Comparison of ENCODE assay signal across 17 cellular contexts in the genomic region with DNA sequence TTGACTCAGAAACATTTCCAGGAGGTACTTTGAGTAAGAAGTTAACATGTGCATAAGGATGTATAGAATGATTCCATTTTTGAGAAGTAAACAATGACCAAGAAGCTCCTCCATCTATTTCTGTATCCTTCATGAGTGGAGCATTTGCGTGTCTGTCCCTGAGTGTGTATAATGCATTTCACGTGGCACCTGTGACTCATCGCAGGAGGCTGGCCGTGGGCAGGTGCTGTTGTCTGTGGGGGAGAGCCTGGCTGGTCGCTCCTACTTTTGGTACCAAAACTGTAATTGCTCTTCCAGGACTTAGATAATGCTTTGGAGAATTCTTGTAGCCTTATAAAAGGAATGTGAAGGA. TPM values are rescaled to one million over a fixed set of nuclear protein-coding genes. Genes with fewer than 3 reads are reported as not detected.
DNase-seq lines count a peak whose midpoint lies in the region; ATAC-seq, FAIRE-seq and TF ChIP-seq lines count a peak whose summit lies in the region.
"Had no signal": no experiment of that assay in that cellular context is flagged by ENCODE, and none has a peak within 500 bp of the region (broad histone marks: within the 10 kb centered on the region; RNA-seq: fewer than 3 reads in every experiment).

No MANE protein-coding gene starts in this region.

- H3K27me3 ChIP-seq in Karpas-422 (ENCODE audit: low read length) (no peaks in the 10 kb centered on the region), K562 (ENCODE audit: control insufficient read depth in 2 of 2, insufficient read depth in 2 of 2, low read length in 2 of 2) (peaks cover 60 to 80% of the 10 kb centered on the region in 2 experiments), stomach (no peaks in the 10 kb centered on the region), HAP-1 (ENCODE audit: low read depth) (no peaks in the 10 kb centered on the region)
- H3K27me3 ChIP-seq: heart left ventricle had no signal

- 4% methylated on average over 5 of the region's 5 CpGs for WGBS in K562 (ENCODE audit: insufficient coverage, low coverage, missing lambda C conversion rate)
- 79 to 90% (median 86%) methylated on average over 5 of the region's 5 CpGs for WGBS in stomach, 5 donors

- peaks cover 27% of the 10 kb centered on the region for H3K36me3 ChIP-seq in Karpas-422 (ENCODE audit: insufficient read depth, low read length)
- H3K36me3 ChIP-seq in K562 (ENCODE audit: control insufficient read depth, insufficient read depth, low read length) = no peaks in the 10 kb centered on the region
- H3K36me3 ChIP-seq in stomach = peaks cover 6 to 32% (median 20%) of the 10 kb centered on the region in 4 donors
- no peaks in the 10 kb centered on the region for H3K36me3 ChIP-seq in HAP-1 (replicated peaks)

- TF ChIP-seq CTCF in K562 (IDR thresholded peaks at IDR 0.05 in 2 of 3, conservative IDR thresholded peaks at IDR 0.05 in 1 of 3; ENCODE audit: insufficient read depth in 2 of 3, low read depth in 1 of 3, low read length in 3 of 3) = no peak
- TF ChIP-seq CTCF in stomach (IDR thresholded peaks at IDR 0.05) = no peak

- TF ChIP-seq EP300 in K562 (IDR thresholded peaks at IDR 0.05; ENCODE audit: low read length) (no peak), stomach (IDR thresholded peaks at IDR 0.05) (no peak)

- peak overlapping the region; percentile 70 for H3K27ac Mint-ChIP-seq in activated naive CD8-positive, alpha-beta T cell
- no peak overlapping the region for H3K27ac Mint-ChIP-seq in activated naive CD8-positive, alpha-beta T cell treated with anti-CD3 and anti-CD28 coated beads, Interleukin-2, amount 50 U/mL, for 24 hours
- H3K27ac Mint-ChIP-seq in stimulated activated memory B cell treated with anti-CD40 and anti-IgM and Interleukin-4, amounts not matched to agents 10 μg/mL and 1 μg/mL and 100 μg/mL, for 72 hours = peak overlapping the region; percentile 9

- peaks cover 9% of the 10 kb centered on the region for H3K36me3 Mint-ChIP-seq in activated naive CD8-positive, alpha-beta T cell
- H3K36me3 Mint-ChIP-seq in activated naive CD8-positive, alpha-beta T cell treated with anti-CD3 and anti-CD28 coated beads, Interleukin-2, amount 50 U/mL, for 24 hours (ENCODE audit: low read depth) = peaks cover 22% of the 10 kb centered on the region
- H3K36me3 Mint-ChIP-seq in stimulated activated memory B cell treated with anti-CD40 and anti-IgM and Interleukin-4, amounts not matched to agents 10 μg/mL and 1 μg/mL and 100 μg/mL, for 72 hours = peaks cover 36% of the 10 kb centered on the region

- no TSS peak for BruUV-seq in K562 (replicated peaks; lab: Mats Ljungman, UMichigan)

- TF ChIP-seq RAD21 in K562 (CRISPR knock-in tag; conservative IDR thresholded peaks at IDR 0.05 in 1 of 2, IDR thresholded peaks at IDR 0.05 in 1 of 2) = no peak

- in situ Hi-C loops in K562 (cut with MboI) (no loop called here), HAP-1 (cut with MboI; ENCODE audit: low sequenced_read_pairs) (no loop called here)

- peaks cover 54% of the 10 kb centered on the region for H3K79me2 ChIP-seq in Karpas-422 (ENCODE audit: low read length)
- H3K79me2 ChIP-seq in K562 (ENCODE audit: control insufficient read depth, insufficient read depth, low read length) = no peaks in the 10 kb centered on the region

- TF ChIP-seq POLR2A in K562 (conservative IDR thresholded peaks at IDR 0.05) (no peak), stomach (IDR thresholded peaks at IDR 0.05) (no peak)

- CTCF ChIA-PET in K562 (lab: Yijun Ruan, JAX; ENCODE audit: low intra/inter-chr PET ratio) = no interaction called here

- H3K4me1 Mint-ChIP-seq in activated naive CD8-positive, alpha-beta T cell (ENCODE audit: low read depth) = peaks cover 53% of the 10 kb centered on the region
- H3K4me1 Mint-ChIP-seq in activated naive CD8-positive, alpha-beta T cell treated with anti-CD3 and anti-CD28 coated beads, Interleukin-2, amount 50 U/mL, for 24 hours = peaks cover 67% of the 10 kb centered on the region
- H3K4me1 Mint-ChIP-seq in stimulated activated memory B cell treated with anti-CD40 and anti-IgM and Interleukin-4, amounts not matched to agents 10 μg/mL and 1 μg/mL and 100 μg/mL, for 72 hours = peaks cover 81% of the 10 kb centered on the region

- H3K9me1 ChIP-seq in K562 (ENCODE audit: control insufficient read depth, insufficient read depth, low read length) = no peaks in the 10 kb centered on the region

- no peak for FAIRE-seq in K562 (lab: Jason Lieb, UNC)
- FAIRE-seq: HepG2 had no signal

- H4K20me1 ChIP-seq in Karpas-422 (ENCODE audit: insufficient read depth, low read depth, low read length) (no peaks in the 10 kb centered on the region; the same call in 1 of the 2 replicates), K562 (replicated peaks; ENCODE audit: control insufficient read depth, insufficient read depth, low read length) (peaks cover 11% of the 10 kb centered on the region)

- H3K27ac ChIP-seq in Karpas-422 (ENCODE audit: low read length) = peak overlapping the region; percentile 96
- no peak overlapping the region for H3K27ac ChIP-seq in K562 (ENCODE audit: extremely low read depth, low read depth, low read length)
- H3K27ac ChIP-seq in stomach = no peak overlapping the region
- H3K27ac ChIP-seq: heart left ventricle had no signal

- intact Hi-C loops in K562 (cut with micrococcal nuclease) = loop anchor here (10.0 kb wide), 2 partner anchors 165 to 375 kb away; a partner anchor contains a TSS
- intact Hi-C loops in stomach (cut with DNase I; ENCODE audit: low total_unique reads) = no loop called here

- H3K4me2 ChIP-seq in Karpas-422 (ENCODE audit: low read depth, low read length, poor library complexity, severe bottlenecking) (peak overlapping the region; percentile 74), K562 (ENCODE audit: insufficient read depth, low read length) (no peak overlapping the region)

- H3K4me1 ChIP-seq in Karpas-422 (ENCODE audit: low read length) (peaks cover 98% of the 10 kb centered on the region), K562 (replicated peaks in 1 of 2; ENCODE audit: control insufficient read depth in 2 of 2, insufficient read depth in 2 of 2, low read length in 2 of 2) (peaks cover 0 to 8% of the 10 kb centered on the region in 2 experiments; a peak in 3 of 5 replicates), stomach (peaks cover 43 to 81% (median 68%) of the 10 kb centered on the region in 4 donors), HAP-1 (no peaks in the 10 kb centered on the region; the same call in 1 of the 2 replicates)

- POLR2A ChIA-PET in K562 (lab: Yijun Ruan, JAX) = no interaction called here

- no peaks in the 10 kb centered on the region for H3K27me3 Mint-ChIP-seq in activated naive CD8-positive, alpha-beta T cell
- no peaks in the 10 kb centered on the region for H3K27me3 Mint-ChIP-seq in activated naive CD8-positive, alpha-beta T cell treated with anti-CD3 and anti-CD28 coated beads, Interleukin-2, amount 50 U/mL, for 24 hours
- H3K27me3 Mint-ChIP-seq in stimulated activated memory B cell treated with anti-CD40 and anti-IgM and Interleukin-4, amounts not matched to agents 10 μg/mL and 1 μg/mL and 100 μg/mL, for 72 hours = no peaks in the 10 kb centered on the region
- H3K27me3 Mint-ChIP-seq: central memory CD8-positive, alpha-beta T cell had no signal

- H3K9me2 ChIP-seq in Karpas-422 (replicated peaks; ENCODE audit: insufficient read depth, low read length) = no peaks in the 10 kb centered on the region

- no peak overlapping the region for H2AFZ ChIP-seq in Karpas-422 (ENCODE audit: low read length)
- no peak overlapping the region for H2AFZ ChIP-seq in K562 (ENCODE audit: low read depth, low read length)

- H3K9me3 ChIP-seq in Karpas-422 (ENCODE audit: low read length) (no peaks in the 10 kb centered on the region), K562 (replicated peaks; ENCODE audit: control insufficient read depth, insufficient read depth, low read depth, low read length) (no peaks in the 10 kb centered on the region), stomach (no peaks in the 10 kb centered on the region), HAP-1 (no peaks in the 10 kb centered on the region)
- H3K9me3 ChIP-seq: heart left ventricle had no signal

- no peak overlapping the region for H3K4me3 Mint-ChIP-seq in activated naive CD8-positive, alpha-beta T cell
- no peak overlapping the region for H3K4me3 Mint-ChIP-seq in activated naive CD8-positive, alpha-beta T cell treated with anti-CD3 and anti-CD28 coated beads, Interleukin-2, amount 50 U/mL, for 24 hours
- no peak overlapping the region for H3K4me3 Mint-ChIP-seq in stimulated activated memory B cell treated with anti-CD40 and anti-IgM and Interleukin-4, amounts not matched to agents 10 μg/mL and 1 μg/mL and 100 μg/mL, for 72 hours
- H3K4me3 Mint-ChIP-seq: central memory CD8-positive, alpha-beta T cell had no signal

- H3K9ac ChIP-seq in Karpas-422 (ENCODE audit: low read length) = peak overlapping the region; percentile 79
- no peak overlapping the region for H3K9ac ChIP-seq in K562 (ENCODE audit: insufficient read depth in 1 of 2, low read depth in 2 of 2, low read length in 2 of 2)

- no peak for DNase-seq in activated naive CD8-positive, alpha-beta T cell treated with anti-CD3 and anti-CD28 coated beads, Interleukin-2, amount 50 U/mL, for 24 hours
- DNase-seq in Karpas-422 (peak; percentile 47), K562 (ENCODE audit: extremely low read depth in 1 of 4, low spot score in 3 of 4) (no peak), stomach (no peak), mucosa of gallbladder (ENCODE audit: low spot score) (no peak), HAP-1 (ENCODE audit: low spot score in 2 of 2) (no peak)
- DNase-seq: effector memory CD4-positive, alpha-beta T cell; MM.1S; NCI-H187 treated with DMSO at 0.1 percent for 48 hours; NCI-H446; retina had no signal

- H3K4me3 ChIP-seq in Karpas-422 (ENCODE audit: low read length) (peak overlapping the region; percentile 70; the same call in 1 of the 2 replicates), K562 (no peak overlapping the region), stomach (no peak overlapping the region), HAP-1 (no peak overlapping the region)
- H3K4me3 ChIP-seq: heart left ventricle had no signal

- H3K9me3 Mint-ChIP-seq in activated naive CD8-positive, alpha-beta T cell (ENCODE audit: low read depth) = no peaks in the 10 kb centered on the region
- no peaks in the 10 kb centered on the region for H3K9me3 Mint-ChIP-seq in activated naive CD8-positive, alpha-beta T cell treated with anti-CD3 and anti-CD28 coated beads, Interleukin-2, amount 50 U/mL, for 24 hours
- H3K9me3 Mint-ChIP-seq in stimulated activated memory B cell treated with anti-CD40 and anti-IgM and Interleukin-4, amounts not matched to agents 10 μg/mL and 1 μg/mL and 100 μg/mL, for 72 hours = no peaks in the 10 kb centered on the region
- H3K9me3 Mint-ChIP-seq: central memory CD8-positive, alpha-beta T cell had no signal

- no peak for ATAC-seq in activated naive CD8-positive, alpha-beta T cell treated with anti-CD3 and anti-CD28 coated beads, Interleukin-2, amount 50 U/mL, for 24 hours
- no peak for ATAC-seq in K562
- ATAC-seq in stimulated activated memory B cell treated with anti-CD40 and anti-IgM and Interleukin-4, amounts not matched to agents 10 μg/mL and 1 μg/mL and 100 μg/mL, for 72 hours = no peak
- ATAC-seq: heart left ventricle had no signal

RNA-seq across cellular contexts. Expression of a gene that starts 16.5 kb away (rescaled TPM):
- total RNA-seq in Karpas-422 (2014; rRNA removed; shearing (Covaris generic); ENCODE audit: low replicate concordance) = 47.1 and 51.4 TPM in 2 replicates
- 4.6 and 9.1 TPM in 2 replicates for total RNA-seq in K562 (2011; cell fraction: chromatin; rRNA removed; ENCODE audit: low replicate concordance)
- 5.5 and 5.9 TPM in 2 replicates for total RNA-seq in K562 (2011; cell fraction: nucleolus; rRNA removed)
- 5.6 and 6.5 TPM in 2 replicates for total RNA-seq in K562 (2011; cell fraction: nucleoplasm; rRNA removed)
- total RNA-seq in K562 (2014; rRNA removed) (0.33 and 1.4 TPM in 2 replicates), K562 (2014; rRNA removed; fragmentation: Illumina TruSeq; extraction: Trizol) (0.10 and 0.15 TPM in 2 replicates), K562 (2015; rRNA removed; fragmentation: Illumina TruSeq; extraction: Trizol) (0.40 and 0.79 TPM in 2 replicates), K562 (2021) (0.40 and 0.60 TPM in 2 replicates), stomach (10 to 100 TPM in 4 of 5 donors, 1 to 10 TPM in 1; 9.8 to 72.9 (median 23.9) TPM), mucosa of gallbladder (56.2 TPM)
- polyA plus RNA-seq in K562 (2011; rRNA removed) (3.4 and 4.5 TPM in 2 replicates), K562 (2014; fragmentation: Illumina TruSeq; extraction: Trizol) (0.45 and 0.65 TPM in 2 replicates), K562 (2014; fragmentation: Nextera tagmentation; extraction: Ambion mirVana) (under 1 TPM; 0.06 to 0.20 TPM), K562 (2014; rRNA removed) (0.09 and 0.24 TPM in 2 replicates), stomach (10 to 100 TPM; 10.3 to 12.4 (median 11.3) TPM)
- 2.8 and 3.2 TPM in 2 replicates for polyA plus RNA-seq in K562 (2011; cell fraction: cytosol; rRNA removed)
- 10.8 and 11.2 TPM in 2 replicates for polyA plus RNA-seq in K562 (2011; cell fraction: nucleus; rRNA removed)
- polyA plus RNA-seq in K562 (2012) = 0.43 and 1.8 TPM in 2 replicates
- 3.8 and 6.7 TPM in 2 replicates for polyA minus RNA-seq in K562 (2011; rRNA and poly(A)+ RNA removed)
- polyA minus RNA-seq in K562 (2011; cell fraction: cytosol; rRNA and poly(A)+ RNA removed) = 2.5 and 2.6 TPM in 2 replicates
- polyA minus RNA-seq in K562 (2011; cell fraction: nucleus; rRNA and poly(A)+ RNA removed) = 8.3 and 11.8 TPM in 2 replicates

RNA-seq across cellular contexts. Expression of a gene that starts 34.1 kb away (rescaled TPM):
- 0.26 and 0.54 TPM in 2 replicates for total RNA-seq in Karpas-422 (2014; rRNA removed; shearing (Covaris generic); ENCODE audit: low replicate concordance)
- total RNA-seq in K562 (2011; cell fraction: chromatin; rRNA removed; ENCODE audit: low replicate concordance) = 0.16 TPM in 1 of 2 replicates, not detected in the other
- not detected in 2 replicates for total RNA-seq in K562 (2011; cell fraction: nucleolus; rRNA removed)
- 0.15 TPM in 1 of 2 replicates, not detected in the other for total RNA-seq in K562 (2011; cell fraction: nucleoplasm; rRNA removed)
- not detected in 2 replicates for total RNA-seq in K562 (2014; rRNA removed)
- total RNA-seq in K562 (2014; rRNA removed; fragmentation: Illumina TruSeq; extraction: Trizol) = not detected in 2 replicates
- not detected in 2 replicates for total RNA-seq in K562 (2015; rRNA removed; fragmentation: Illumina TruSeq; extraction: Trizol)
- not detected in 2 replicates for total RNA-seq in K562 (2021)
- 0.17 TPM in 1 of 2 replicates, not detected in the other for polyA plus RNA-seq in K562 (2011; rRNA removed)
- polyA plus RNA-seq in K562 (2011; cell fraction: cytosol; rRNA removed) = 0.01 TPM in 1 of 2 replicates, not detected in the other
- 0.07 TPM in 1 of 2 replicates, not detected in the other for polyA plus RNA-seq in K562 (2011; cell fraction: nucleus; rRNA removed)
- polyA plus RNA-seq in K562 (2012) = 0.18 TPM in 1 of 2 replicates, not detected in the other
- not detected in 2 replicates for polyA plus RNA-seq in K562 (2014; fragmentation: Illumina TruSeq; extraction: Trizol)
- not detected for polyA plus RNA-seq in K562 (2014; fragmentation: Nextera tagmentation; extraction: Ambion mirVana)
- not detected in 2 replicates for polyA plus RNA-seq in K562 (2014; rRNA removed)
- 0.07 TPM in 1 of 2 replicates, not detected in the other for polyA minus RNA-seq in K562 (2011; rRNA and poly(A)+ RNA removed)
- polyA minus RNA-seq in K562 (2011; cell fraction: cytosol; rRNA and poly(A)+ RNA removed) = not detected in 2 replicates
- polyA minus RNA-seq in K562 (2011; cell fraction: nucleus; rRNA and poly(A)+ RNA removed) = not detected in 2 replicates
- total RNA-seq in stomach = 1 to 10 TPM in 1 of 5 donors, under 1 TPM in 3, not detected in 1; 0.37 to 8.9 (median 0.58) TPM
- polyA plus RNA-seq in stomach = 1 to 10 TPM; 1.8 to 2.9 (median 2.8) TPM
- 5.6 TPM for total RNA-seq in mucosa of gallbladder
- total RNA-seq: HepG2; T-helper 2 cell treated with Interferon-gamma antibody and Interleukin-4, amounts not matched to agents 100 ng/mL and 5 ng/mL, for 36 hours had no signal
- polyA plus RNA-seq: HepG2 had no signal
